8 cellular contexts compared by ENCODE assay signal in genomic region chr15:89874926-89875564, GRCh38.
DNase-seq lines count a peak whose midpoint lies in the region; ATAC-seq and TF ChIP-seq lines count a peak whose summit lies in the region.

No MANE protein-coding gene starts in this region.

- peaks cover 15% of the 10 kb centered on the region for H3K36me3 ChIP-seq in effector memory CD4-positive, alpha-beta T cell (ENCODE audit: control insufficient read depth, insufficient read depth, low read length)

- TF ChIP-seq CTCF in AG09309 (IDR thresholded peaks at IDR 0.05; ENCODE audit: control insufficient read depth, insufficient read depth, low read depth, low read length, missing control alignments): peak; percentile 97

- ATAC-seq in GM18870 (IDR thresholded peaks at IDR 0.05; ENCODE audit: unreplicated experiment) (peak; percentile 70), HG03521 (IDR thresholded peaks at IDR 0.05; ENCODE audit: unreplicated experiment) (peak; percentile 65)

- H3K4me1 ChIP-seq in effector memory CD4-positive, alpha-beta T cell (ENCODE audit: control insufficient read depth, insufficient read depth, low read length, poor library complexity, severe bottlenecking): no peaks in the 10 kb centered on the region

- no peaks in the 10 kb centered on the region for H3K27me3 ChIP-seq in effector memory CD4-positive, alpha-beta T cell (replicated peaks; ENCODE audit: control insufficient read depth, insufficient read depth, low read length, poor library complexity, severe bottlenecking)

- no peaks in the 10 kb centered on the region for H3K9me3 ChIP-seq in effector memory CD4-positive, alpha-beta T cell (ENCODE audit: control insufficient read depth, low read length)

- H3K4me3 ChIP-seq in AG09309 (ENCODE audit: control insufficient read depth, low read depth, low read length): no peak overlapping the region
- no peak overlapping the region for H3K4me3 ChIP-seq in effector memory CD4-positive, alpha-beta T cell (ENCODE audit: insufficient read depth, low read depth, low read length, poor library complexity, severe bottlenecking)

- DNase-seq in AG09309 (ENCODE audit: low read depth): peak; percentile 23
- DNase-seq in NOMO-1 (lab: John Stamatoyannopoulos, UW; ENCODE audit: unreplicated experiment in 2 of 2): peak; percentile 66 to 70
- peak; percentile 90 for DNase-seq in activated CD8-positive, alpha-beta memory T cell treated with anti-CD3 and anti-CD28 coated beads for 24 hours
- peak; percentile 38 to 61 (median 50) for DNase-seq in effector memory CD4-positive, alpha-beta T cell
- peak; percentile 73 for DNase-seq in midbrain (lab: John Stamatoyannopoulos, UW)
- DNase-seq in stimulated activated CD8-positive, alpha-beta memory T cell treated with anti-CD3 and anti-CD28 coated beads, Interleukin-4, amount 100 ng/mL, for 24 hours (ENCODE audit: low read depth): peak; percentile 76

- no peak overlapping the region for H3K27ac ChIP-seq in effector memory CD4-positive, alpha-beta T cell (ENCODE audit: insufficient read depth, low read length, poor library complexity, severe bottlenecking)

Comparison
In these comparisons a context has a peak if more than half of its experiments do, and no peak if none do; other contexts are left out.
1. DNase-seq: peak in every context shown above with its lines; median percentile 90 in activated CD8-positive, alpha-beta memory T cell treated with anti-CD3 and anti-CD28 coated beads for 24 hours; 76 in stimulated activated CD8-positive, alpha-beta memory T cell treated with anti-CD3 and anti-CD28 coated beads, Interleukin-4, amount 100 ng/mL, for 24 hours; 73 in midbrain; 68 in NOMO-1; 50 in effector memory CD4-positive, alpha-beta T cell; 23 in AG09309.